19 cellular contexts compared by ENCODE assay signal in genomic region chr9:99021512-99021911, GRCh38.
DNase-seq lines count a peak whose midpoint lies in the region; ATAC-seq and TF ChIP-seq lines count a peak whose summit lies in the region.
"Had no signal": no experiment of that assay in that cellular context is flagged by ENCODE, and none has a peak within 500 bp of the region (broad histone marks: within the 10 kb centered on the region; RNA-seq: fewer than 3 reads in every experiment).

No MANE protein-coding gene starts in this region.

- H3K27me3 ChIP-seq in left ventricle myocardium inferior (ENCODE audit: low read depth) (no peaks in the 10 kb centered on the region), uterus (no peaks in the 10 kb centered on the region)
- H3K27me3 ChIP-seq in naive thymus-derived CD4-positive, alpha-beta T cell (ENCODE audit: control insufficient read depth in 2 of 2, insufficient read depth in 2 of 2, low read length in 2 of 2) = no peaks in the 10 kb centered on the region
- H3K27me3 ChIP-seq: BE2C had no signal

- intact Hi-C loops in left ventricle myocardium inferior (cut with micrococcal nuclease) = no loop called here
- intact Hi-C loops in left ventricle myocardium superior (cut with micrococcal nuclease) = no loop called here
- intact Hi-C loops in uterus (cut with DNase I; ENCODE audit: low total_unique reads) = no loop called here
- intact Hi-C loops in naive thymus-derived CD4-positive, alpha-beta T cell (cut with micrococcal nuclease) = no loop called here

- CTCF ChIA-PET in naive thymus-derived CD4-positive, alpha-beta T cell (lab: Charles Lee) = no interaction called here

- POLR2A ChIA-PET in naive thymus-derived CD4-positive, alpha-beta T cell (lab: Charles Lee) = no interaction called here

- H3K4me3 Mint-ChIP-seq in osteocyte (ENCODE audit: unreplicated experiment) = no peak overlapping the region
- H3K4me3 Mint-ChIP-seq in naive thymus-derived CD4-positive, alpha-beta T cell = no peak overlapping the region
- H3K4me3 Mint-ChIP-seq: CD4-positive, alpha-beta T cell had no signal

- H3K4me3 ChIP-seq in left ventricle myocardium inferior (no peak overlapping the region), uterus (no peak overlapping the region)
- no peak overlapping the region for H3K4me3 ChIP-seq in naive thymus-derived CD4-positive, alpha-beta T cell (ENCODE audit: low read length)

- ATAC-seq in left ventricle myocardium superior (no peak), HG02852 (IDR thresholded peaks at IDR 0.05; ENCODE audit: unreplicated experiment) (no peak)
- ATAC-seq in naive thymus-derived CD4-positive, alpha-beta T cell = no peak
- ATAC-seq: Panc1 had no signal

- H3K36me3 ChIP-seq in left ventricle myocardium inferior (peaks cover 78% of the 10 kb centered on the region), uterus (no peaks in the 10 kb centered on the region)
- no peaks in the 10 kb centered on the region for H3K36me3 ChIP-seq in naive thymus-derived CD4-positive, alpha-beta T cell (ENCODE audit: control insufficient read depth in 2 of 3, insufficient read depth in 3 of 3, low read length in 3 of 3)
- H3K36me3 ChIP-seq: BE2C had no signal

- peak overlapping the region; percentile 66 for H3K27ac ChIP-seq in left ventricle myocardium inferior (replicated peaks)
- peak overlapping the region; percentile 73 to 84 for H3K27ac ChIP-seq in uterus
- H3K27ac ChIP-seq in naive thymus-derived CD4-positive, alpha-beta T cell (ENCODE audit: low read depth, low read length) = no peak overlapping the region
- H3K27ac ChIP-seq: HL-60 had no signal

- peaks cover 12% of the 10 kb centered on the region for H3K4me1 Mint-ChIP-seq in osteocyte (ENCODE audit: unreplicated experiment)
- H3K4me1 Mint-ChIP-seq in naive thymus-derived CD4-positive, alpha-beta T cell = peaks cover 15 to 26% (median 21%) of the 10 kb centered on the region in 7 donors

- TF ChIP-seq POLR2A in uterus (IDR thresholded peaks at IDR 0.05) = no peak

- no peaks in the 10 kb centered on the region for H3K36me3 Mint-ChIP-seq in osteocyte (ENCODE audit: unreplicated experiment)
- peaks cover 0 to 2% (median 0%) of the 10 kb centered on the region in 5 donors for H3K36me3 Mint-ChIP-seq in naive thymus-derived CD4-positive, alpha-beta T cell

- no peaks in the 10 kb centered on the region for H3K27me3 Mint-ChIP-seq in osteocyte (ENCODE audit: unreplicated experiment)
- peaks cover 0 to 9% (median 0%) of the 10 kb centered on the region in 5 donors for H3K27me3 Mint-ChIP-seq in naive thymus-derived CD4-positive, alpha-beta T cell
- H3K27me3 Mint-ChIP-seq: CD4-positive, alpha-beta T cell had no signal

- no peaks in the 10 kb centered on the region for H3K9me3 ChIP-seq in left ventricle myocardium inferior (replicated peaks)
- no peaks in the 10 kb centered on the region for H3K9me3 ChIP-seq in uterus
- H3K9me3 ChIP-seq in naive thymus-derived CD4-positive, alpha-beta T cell (ENCODE audit: control insufficient read depth in 2 of 3, low read length in 3 of 3) = no peaks in the 10 kb centered on the region
- H3K9me3 ChIP-seq: BE2C, Caco-2 had no signal

- H3K27ac Mint-ChIP-seq in osteocyte (ENCODE audit: unreplicated experiment) = no peak overlapping the region
- no peak overlapping the region for H3K27ac Mint-ChIP-seq in naive thymus-derived CD4-positive, alpha-beta T cell
- H3K27ac Mint-ChIP-seq: CD4-positive, alpha-beta T cell had no signal

- DNase-seq in left ventricle myocardium inferior = no peak
- no peak for DNase-seq in left ventricle myocardium superior
- DNase-seq in ecto neural progenitor cell (ENCODE audit: low spot score) = peak; percentile 19
- DNase-seq in osteocyte (ENCODE audit: extremely low spot score, unreplicated experiment) = peak; percentile 53
- DNase-seq in uterus = no peak
- DNase-seq in naive thymus-derived CD4-positive, alpha-beta T cell = no peak
- DNase-seq in cerebellum (ENCODE audit: low spot score) = no peak
- DNase-seq: BE2C; Caco-2; CD4-positive, alpha-beta T cell; H7; NCI-H1436; NCI-H1930; NCI-H2171 treated with DMSO at 0.1 percent for 48 hours; NCI-H446; NCI-H69 had no signal

- no peak for TF ChIP-seq CTCF in left ventricle myocardium inferior (IDR thresholded peaks at IDR 0.05; ENCODE audit: borderline replicate concordance)
- no peak for TF ChIP-seq CTCF in osteocyte (IDR thresholded peaks at IDR 0.05)
- no peak for TF ChIP-seq CTCF in uterus (IDR thresholded peaks at IDR 0.05)

- H3K4me1 ChIP-seq in left ventricle myocardium inferior (peaks cover 32% of the 10 kb centered on the region), uterus (no peaks in the 10 kb centered on the region)
- peaks cover 0 to 2% of the 10 kb centered on the region in 2 donors for H3K4me1 ChIP-seq in naive thymus-derived CD4-positive, alpha-beta T cell (ENCODE audit: control insufficient read depth in 2 of 2, insufficient read depth in 2 of 2, low read length in 2 of 2)
- H3K4me1 ChIP-seq: BE2C, Caco-2 had no signal

- H3K9me3 Mint-ChIP-seq in osteocyte (ENCODE audit: unreplicated experiment) = no peaks in the 10 kb centered on the region
- peaks cover 0 to 4% (median 0%) of the 10 kb centered on the region in 11 donors for H3K9me3 Mint-ChIP-seq in naive thymus-derived CD4-positive, alpha-beta T cell
- H3K9me3 Mint-ChIP-seq: CD4-positive, alpha-beta T cell had no signal

Comparison
In these comparisons a context has a peak if more than half of its experiments do, and no peak if none do; other contexts are left out.
1. DNase-seq: peak in ecto neural progenitor cell (single experiment) and osteocyte (single experiment); none in left ventricle myocardium inferior (single experiment), left ventricle myocardium superior (single experiment), uterus (0 of 2), naive thymus-derived CD4-positive, alpha-beta T cell (0 of 9) and cerebellum (single experiment).